In the genomic region with DNA sequence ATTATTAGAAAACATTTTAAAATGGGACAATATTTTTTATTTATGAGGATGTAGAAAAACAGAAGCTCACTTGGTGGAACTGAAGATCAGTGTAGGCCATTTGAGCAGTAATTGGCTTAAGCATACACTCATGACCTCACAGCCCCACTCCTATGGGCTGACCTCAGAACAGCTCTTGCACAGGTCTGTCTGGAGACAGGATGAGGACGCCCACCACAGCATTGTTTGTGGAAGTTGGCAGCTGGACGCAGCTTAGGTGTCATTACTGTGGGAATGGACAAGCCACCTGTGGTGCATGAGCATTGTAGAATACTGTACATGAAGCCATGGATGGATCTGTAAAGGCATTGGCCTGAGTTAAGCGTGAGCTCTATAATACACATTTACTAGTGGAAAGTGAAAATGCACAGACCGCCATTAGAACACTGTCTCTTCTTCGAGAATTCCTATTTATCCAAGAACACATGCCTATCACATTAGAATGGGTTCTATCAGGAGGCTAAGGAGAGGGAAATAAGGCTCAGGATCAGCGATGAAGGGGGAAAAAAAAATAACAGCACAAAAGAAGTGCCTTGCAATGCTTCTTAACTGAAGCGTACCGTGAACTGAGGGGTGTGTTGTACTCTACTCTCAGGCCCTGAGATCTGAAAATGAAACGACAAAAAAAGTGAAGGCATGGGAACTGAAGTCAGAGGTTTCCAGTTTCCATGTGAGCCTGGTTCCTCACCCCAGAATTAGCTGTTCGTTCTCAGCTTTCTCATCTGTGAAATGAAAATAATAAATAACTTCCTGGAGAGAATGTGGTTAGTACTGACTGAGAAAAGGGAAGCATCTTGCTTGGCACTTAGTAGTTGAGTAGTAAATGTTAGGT, we compare ENCODE assay signal across 1 cellular context.
A peak's percentile ranks its signal among the peaks of the same experiment; 100 is the strongest.
TF ChIP-seq lines count a peak whose summit lies in the region.

No MANE protein-coding gene starts in this region.

TF ChIP-seq in GM12878, 131 proteins besides CTCF, POLR2A, EP300 and RAD21 (continued from another document and continues in another):
- TF ChIP-seq ATF7 (IDR thresholded peaks at IDR 0.05; ENCODE audit: low read depth): 0 out of 2 replicates have a peak, but pooled peaks have one; percentile 11
- TF ChIP-seq IRF4 (IDR thresholded peaks at IDR 0.05; ENCODE audit: low read depth, low read length): peak; percentile 35; the same call in 1 of the 2 replicates
- TF ChIP-seq ZNF274 (IDR thresholded peaks at IDR 0.05; ENCODE audit: insufficient read depth, insufficient read length): no peak
- TF ChIP-seq POLR2AphosphoS5 (IDR thresholded peaks at IDR 0.05; ENCODE audit: low read length): no peak
- TF ChIP-seq CEBPB (IDR thresholded peaks at IDR 0.05; ENCODE audit: borderline replicate concordance in 1 of 2, low read depth in 2 of 2, low read length in 2 of 2): no peak
- TF ChIP-seq TCF3 (IDR thresholded peaks at IDR 0.05; ENCODE audit: borderline replicate concordance, insufficient read depth, low read depth, low read length): no peak
- no peak for TF ChIP-seq PAX8 (IDR thresholded peaks at IDR 0.05)
- TF ChIP-seq, protein P1, sequence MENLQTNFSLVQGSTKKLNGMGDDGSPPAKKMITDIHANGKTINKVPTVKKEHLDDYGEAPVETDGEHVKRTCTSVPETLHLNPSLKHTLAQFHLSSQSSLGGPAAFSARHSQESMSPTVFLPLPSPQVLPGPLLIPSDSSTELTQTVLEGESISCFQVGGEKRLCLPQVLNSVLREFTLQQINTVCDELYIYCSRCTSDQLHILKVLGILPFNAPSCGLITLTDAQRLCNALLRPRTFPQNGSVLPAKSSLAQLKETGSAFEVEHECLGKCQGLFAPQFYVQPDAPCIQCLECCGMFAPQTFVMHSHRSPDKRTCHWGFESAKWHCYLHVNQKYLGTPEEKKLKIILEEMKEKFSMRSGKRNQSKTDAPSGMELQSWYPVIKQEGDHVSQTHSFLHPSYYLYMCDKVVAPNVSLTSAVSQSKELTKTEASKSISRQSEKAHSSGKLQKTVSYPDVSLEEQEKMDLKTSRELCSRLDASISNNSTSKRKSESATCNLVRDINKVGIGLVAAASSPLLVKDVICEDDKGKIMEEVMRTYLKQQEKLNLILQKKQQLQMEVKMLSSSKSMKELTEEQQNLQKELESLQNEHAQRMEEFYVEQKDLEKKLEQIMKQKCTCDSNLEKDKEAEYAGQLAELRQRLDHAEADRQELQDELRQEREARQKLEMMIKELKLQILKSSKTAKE (IDR thresholded peaks at IDR 0.05; ENCODE audit: low read depth, poor library complexity, severe bottlenecking): peak; percentile 62
- TF ChIP-seq SMAD1 (IDR thresholded peaks at IDR 0.05; ENCODE audit: low read depth, partially characterized antibody): peak; percentile 49
- TF ChIP-seq, protein P2, sequence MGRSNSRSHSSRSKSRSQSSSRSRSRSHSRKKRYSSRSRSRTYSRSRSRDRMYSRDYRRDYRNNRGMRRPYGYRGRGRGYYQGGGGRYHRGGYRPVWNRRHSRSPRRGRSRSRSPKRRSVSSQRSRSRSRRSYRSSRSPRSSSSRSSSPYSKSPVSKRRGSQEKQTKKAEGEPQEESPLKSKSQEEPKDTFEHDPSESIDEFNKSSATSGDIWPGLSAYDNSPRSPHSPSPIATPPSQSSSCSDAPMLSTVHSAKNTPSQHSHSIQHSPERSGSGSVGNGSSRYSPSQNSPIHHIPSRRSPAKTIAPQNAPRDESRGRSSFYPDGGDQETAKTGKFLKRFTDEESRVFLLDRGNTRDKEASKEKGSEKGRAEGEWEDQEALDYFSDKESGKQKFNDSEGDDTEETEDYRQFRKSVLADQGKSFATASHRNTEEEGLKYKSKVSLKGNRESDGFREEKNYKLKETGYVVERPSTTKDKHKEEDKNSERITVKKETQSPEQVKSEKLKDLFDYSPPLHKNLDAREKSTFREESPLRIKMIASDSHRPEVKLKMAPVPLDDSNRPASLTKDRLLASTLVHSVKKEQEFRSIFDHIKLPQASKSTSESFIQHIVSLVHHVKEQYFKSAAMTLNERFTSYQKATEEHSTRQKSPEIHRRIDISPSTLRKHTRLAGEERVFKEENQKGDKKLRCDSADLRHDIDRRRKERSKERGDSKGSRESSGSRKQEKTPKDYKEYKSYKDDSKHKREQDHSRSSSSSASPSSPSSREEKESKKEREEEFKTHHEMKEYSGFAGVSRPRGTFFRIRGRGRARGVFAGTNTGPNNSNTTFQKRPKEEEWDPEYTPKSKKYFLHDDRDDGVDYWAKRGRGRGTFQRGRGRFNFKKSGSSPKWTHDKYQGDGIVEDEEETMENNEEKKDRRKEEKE (IDR thresholded peaks at IDR 0.05): no peak
- no peak for TF ChIP-seq KAT2A (conservative IDR thresholded peaks at IDR 0.05; ENCODE audit: control insufficient read depth, low read depth, low read length)
- no peak for TF ChIP-seq CHD2 (IDR thresholded peaks at IDR 0.05; ENCODE audit: borderline replicate concordance, low read depth, low read length)
- TF ChIP-seq NFXL1 (IDR thresholded peaks at IDR 0.05; ENCODE audit: borderline replicate concordance): no peak
- TF ChIP-seq FOS (IDR thresholded peaks at IDR 0.05; ENCODE audit: borderline replicate concordance, extremely low read depth, insufficient read length): no peak
- no peak for TF ChIP-seq EZH2 (IDR thresholded peaks at IDR 0.05; ENCODE audit: borderline replicate concordance, control insufficient read depth, low read depth, low read length)
- no peak for TF ChIP-seq BRCA1 (IDR thresholded peaks at IDR 0.05; ENCODE audit: low read depth, low read length)
- TF ChIP-seq MYC (IDR thresholded peaks at IDR 0.05; ENCODE audit: insufficient read depth, insufficient read length, insufficient replicate concordance, low read length, severe bottlenecking): no peak
- peak; percentile 33; the same call in 1 of the 2 replicates for TF ChIP-seq ZBED1 (IDR thresholded peaks at IDR 0.05; ENCODE audit: borderline replicate concordance)
- no peak for TF ChIP-seq BMI1 (IDR thresholded peaks at IDR 0.05; ENCODE audit: borderline replicate concordance)
- TF ChIP-seq YBX1 (IDR thresholded peaks at IDR 0.05): no peak
- TF ChIP-seq DPF2 (IDR thresholded peaks at IDR 0.05): no peak
- TF ChIP-seq RFX5 (IDR thresholded peaks at IDR 0.05; ENCODE audit: low read depth, low read length): no peak
- no peak for TF ChIP-seq JUND (IDR thresholded peaks at IDR 0.05; ENCODE audit: low read depth, low read length)
- no peak for TF ChIP-seq SMAD5 (IDR thresholded peaks at IDR 0.05; ENCODE audit: low read depth)
- TF ChIP-seq, protein P3, sequence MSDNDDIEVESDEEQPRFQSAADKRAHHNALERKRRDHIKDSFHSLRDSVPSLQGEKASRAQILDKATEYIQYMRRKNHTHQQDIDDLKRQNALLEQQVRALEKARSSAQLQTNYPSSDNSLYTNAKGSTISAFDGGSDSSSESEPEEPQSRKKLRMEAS (IDR thresholded peaks at IDR 0.05; ENCODE audit: low read depth, low read length): no peak
- TF ChIP-seq, protein P4, sequence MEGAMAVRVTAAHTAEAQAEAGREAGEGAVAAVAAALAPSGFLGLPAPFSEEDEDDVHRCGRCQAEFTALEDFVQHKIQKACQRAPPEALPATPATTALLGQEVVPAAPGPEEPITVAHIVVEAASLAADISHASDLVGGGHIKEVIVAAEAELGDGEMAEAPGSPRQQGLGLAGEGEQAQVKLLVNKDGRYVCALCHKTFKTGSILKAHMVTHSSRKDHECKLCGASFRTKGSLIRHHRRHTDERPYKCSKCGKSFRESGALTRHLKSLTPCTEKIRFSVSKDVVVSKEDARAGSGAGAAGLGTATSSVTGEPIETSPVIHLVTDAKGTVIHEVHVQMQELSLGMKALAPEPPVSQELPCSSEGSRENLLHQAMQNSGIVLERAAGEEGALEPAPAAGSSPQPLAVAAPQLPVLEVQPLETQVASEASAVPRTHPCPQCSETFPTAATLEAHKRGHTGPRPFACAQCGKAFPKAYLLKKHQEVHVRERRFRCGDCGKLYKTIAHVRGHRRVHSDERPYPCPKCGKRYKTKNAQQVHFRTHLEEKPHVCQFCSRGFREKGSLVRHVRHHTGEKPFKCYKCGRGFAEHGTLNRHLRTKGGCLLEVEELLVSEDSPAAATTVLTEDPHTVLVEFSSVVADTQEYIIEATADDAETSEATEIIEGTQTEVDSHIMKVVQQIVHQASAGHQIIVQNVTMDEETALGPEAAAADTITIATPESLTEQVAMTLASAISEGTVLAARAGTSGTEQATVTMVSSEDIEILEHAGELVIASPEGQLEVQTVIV (IDR thresholded peaks at IDR 0.05; ENCODE audit: borderline replicate concordance, partially characterized antibody): no peak
- TF ChIP-seq, protein P5, sequence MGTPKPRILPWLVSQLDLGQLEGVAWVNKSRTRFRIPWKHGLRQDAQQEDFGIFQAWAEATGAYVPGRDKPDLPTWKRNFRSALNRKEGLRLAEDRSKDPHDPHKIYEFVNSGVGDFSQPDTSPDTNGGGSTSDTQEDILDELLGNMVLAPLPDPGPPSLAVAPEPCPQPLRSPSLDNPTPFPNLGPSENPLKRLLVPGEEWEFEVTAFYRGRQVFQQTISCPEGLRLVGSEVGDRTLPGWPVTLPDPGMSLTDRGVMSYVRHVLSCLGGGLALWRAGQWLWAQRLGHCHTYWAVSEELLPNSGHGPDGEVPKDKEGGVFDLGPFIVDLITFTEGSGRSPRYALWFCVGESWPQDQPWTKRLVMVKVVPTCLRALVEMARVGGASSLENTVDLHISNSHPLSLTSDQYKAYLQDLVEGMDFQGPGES (IDR thresholded peaks at IDR 0.05): no peak
- no peak for TF ChIP-seq SUZ12 (IDR thresholded peaks at IDR 0.05; ENCODE audit: unreplicated experiment)
- TF ChIP-seq SIX5 (IDR thresholded peaks at IDR 0.05; ENCODE audit: low read depth, low read length, severe bottlenecking): no peak
- TF ChIP-seq RUNX3 (IDR thresholded peaks at IDR 0.05; ENCODE audit: low read length): peak; percentile 87
- TF ChIP-seq SPI1 (IDR thresholded peaks at IDR 0.05; ENCODE audit: borderline replicate concordance, insufficient read depth, low read depth, low read length): peak; percentile 47; the same call in 1 of the 2 replicates
- TF ChIP-seq, protein P6, sequence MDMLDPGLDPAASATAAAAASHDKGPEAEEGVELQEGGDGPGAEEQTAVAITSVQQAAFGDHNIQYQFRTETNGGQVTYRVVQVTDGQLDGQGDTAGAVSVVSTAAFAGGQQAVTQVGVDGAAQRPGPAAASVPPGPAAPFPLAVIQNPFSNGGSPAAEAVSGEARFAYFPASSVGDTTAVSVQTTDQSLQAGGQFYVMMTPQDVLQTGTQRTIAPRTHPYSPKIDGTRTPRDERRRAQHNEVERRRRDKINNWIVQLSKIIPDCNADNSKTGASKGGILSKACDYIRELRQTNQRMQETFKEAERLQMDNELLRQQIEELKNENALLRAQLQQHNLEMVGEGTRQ (IDR thresholded peaks at IDR 0.05; ENCODE audit: borderline replicate concordance, low read depth, low read length): no peak
- peak; percentile 72; the same call in 1 of the 2 replicates for TF ChIP-seq CBX5 (IDR thresholded peaks at IDR 0.05; ENCODE audit: low read depth)
- TF ChIP-seq, protein P7, sequence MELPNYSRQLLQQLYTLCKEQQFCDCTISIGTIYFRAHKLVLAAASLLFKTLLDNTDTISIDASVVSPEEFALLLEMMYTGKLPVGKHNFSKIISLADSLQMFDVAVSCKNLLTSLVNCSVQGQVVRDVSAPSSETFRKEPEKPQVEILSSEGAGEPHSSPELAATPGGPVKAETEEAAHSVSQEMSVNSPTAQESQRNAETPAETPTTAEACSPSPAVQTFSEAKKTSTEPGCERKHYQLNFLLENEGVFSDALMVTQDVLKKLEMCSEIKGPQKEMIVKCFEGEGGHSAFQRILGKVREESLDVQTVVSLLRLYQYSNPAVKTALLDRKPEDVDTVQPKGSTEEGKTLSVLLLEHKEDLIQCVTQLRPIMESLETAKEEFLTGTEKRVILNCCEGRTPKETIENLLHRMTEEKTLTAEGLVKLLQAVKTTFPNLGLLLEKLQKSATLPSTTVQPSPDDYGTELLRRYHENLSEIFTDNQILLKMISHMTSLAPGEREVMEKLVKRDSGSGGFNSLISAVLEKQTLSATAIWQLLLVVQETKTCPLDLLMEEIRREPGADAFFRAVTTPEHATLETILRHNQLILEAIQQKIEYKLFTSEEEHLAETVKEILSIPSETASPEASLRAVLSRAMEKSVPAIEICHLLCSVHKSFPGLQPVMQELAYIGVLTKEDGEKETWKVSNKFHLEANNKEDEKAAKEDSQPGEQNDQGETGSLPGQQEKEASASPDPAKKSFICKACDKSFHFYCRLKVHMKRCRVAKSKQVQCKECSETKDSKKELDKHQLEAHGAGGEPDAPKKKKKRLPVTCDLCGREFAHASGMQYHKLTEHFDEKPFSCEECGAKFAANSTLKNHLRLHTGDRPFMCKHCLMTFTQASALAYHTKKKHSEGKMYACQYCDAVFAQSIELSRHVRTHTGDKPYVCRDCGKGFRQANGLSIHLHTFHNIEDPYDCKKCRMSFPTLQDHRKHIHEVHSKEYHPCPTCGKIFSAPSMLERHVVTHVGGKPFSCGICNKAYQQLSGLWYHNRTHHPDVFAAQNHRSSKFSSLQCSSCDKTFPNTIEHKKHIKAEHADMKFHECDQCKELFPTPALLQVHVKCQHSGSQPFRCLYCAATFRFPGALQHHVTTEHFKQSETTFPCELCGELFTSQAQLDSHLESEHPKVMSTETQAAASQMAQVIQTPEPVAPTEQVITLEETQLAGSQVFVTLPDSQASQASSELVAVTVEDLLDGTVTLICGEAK (IDR thresholded peaks at IDR 0.05; ENCODE audit: borderline replicate concordance): no peak
- peak; percentile 79; the same call in 1 of the 2 replicates for TF ChIP-seq MTA3 (IDR thresholded peaks at IDR 0.05; ENCODE audit: borderline replicate concordance, low read length)
- no peak for TF ChIP-seq BCL11A (IDR thresholded peaks at IDR 0.05; ENCODE audit: low read depth, low read length)
- no peak for TF ChIP-seq NR2F1 (conservative IDR thresholded peaks at IDR 0.05)
- TF ChIP-seq HDGF (IDR thresholded peaks at IDR 0.05): no peak
- no peak for TF ChIP-seq RB1 (IDR thresholded peaks at IDR 0.05; ENCODE audit: borderline replicate concordance)
- no peak for TF ChIP-seq TCF7 (IDR thresholded peaks at IDR 0.05; ENCODE audit: borderline replicate concordance)
- TF ChIP-seq NR2C1 (IDR thresholded peaks at IDR 0.05): no peak
- no peak for TF ChIP-seq KLF5 (IDR thresholded peaks at IDR 0.05; ENCODE audit: partially characterized antibody)
- no peak for TF ChIP-seq HDAC6 (IDR thresholded peaks at IDR 0.05; ENCODE audit: unreplicated experiment)
- TF ChIP-seq, protein P8, sequence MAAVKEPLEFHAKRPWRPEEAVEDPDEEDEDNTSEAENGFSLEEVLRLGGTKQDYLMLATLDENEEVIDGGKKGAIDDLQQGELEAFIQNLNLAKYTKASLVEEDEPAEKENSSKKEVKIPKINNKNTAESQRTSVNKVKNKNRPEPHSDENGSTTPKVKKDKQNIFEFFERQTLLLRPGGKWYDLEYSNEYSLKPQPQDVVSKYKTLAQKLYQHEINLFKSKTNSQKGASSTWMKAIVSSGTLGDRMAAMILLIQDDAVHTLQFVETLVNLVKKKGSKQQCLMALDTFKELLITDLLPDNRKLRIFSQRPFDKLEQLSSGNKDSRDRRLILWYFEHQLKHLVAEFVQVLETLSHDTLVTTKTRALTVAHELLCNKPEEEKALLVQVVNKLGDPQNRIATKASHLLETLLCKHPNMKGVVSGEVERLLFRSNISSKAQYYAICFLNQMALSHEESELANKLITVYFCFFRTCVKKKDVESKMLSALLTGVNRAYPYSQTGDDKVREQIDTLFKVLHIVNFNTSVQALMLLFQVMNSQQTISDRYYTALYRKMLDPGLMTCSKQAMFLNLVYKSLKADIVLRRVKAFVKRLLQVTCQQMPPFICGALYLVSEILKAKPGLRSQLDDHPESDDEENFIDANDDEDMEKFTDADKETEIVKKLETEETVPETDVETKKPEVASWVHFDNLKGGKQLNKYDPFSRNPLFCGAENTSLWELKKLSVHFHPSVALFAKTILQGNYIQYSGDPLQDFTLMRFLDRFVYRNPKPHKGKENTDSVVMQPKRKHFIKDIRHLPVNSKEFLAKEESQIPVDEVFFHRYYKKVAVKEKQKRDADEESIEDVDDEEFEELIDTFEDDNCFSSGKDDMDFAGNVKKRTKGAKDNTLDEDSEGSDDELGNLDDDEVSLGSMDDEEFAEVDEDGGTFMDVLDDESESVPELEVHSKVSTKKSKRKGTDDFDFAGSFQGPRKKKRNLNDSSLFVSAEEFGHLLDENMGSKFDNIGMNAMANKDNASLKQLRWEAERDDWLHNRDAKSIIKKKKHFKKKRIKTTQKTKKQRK (IDR thresholded peaks at IDR 0.05; ENCODE audit: low read depth, low read length): no peak
